Comparison of ENCODE assay signal across 1 cellular context in the genomic region with DNA sequence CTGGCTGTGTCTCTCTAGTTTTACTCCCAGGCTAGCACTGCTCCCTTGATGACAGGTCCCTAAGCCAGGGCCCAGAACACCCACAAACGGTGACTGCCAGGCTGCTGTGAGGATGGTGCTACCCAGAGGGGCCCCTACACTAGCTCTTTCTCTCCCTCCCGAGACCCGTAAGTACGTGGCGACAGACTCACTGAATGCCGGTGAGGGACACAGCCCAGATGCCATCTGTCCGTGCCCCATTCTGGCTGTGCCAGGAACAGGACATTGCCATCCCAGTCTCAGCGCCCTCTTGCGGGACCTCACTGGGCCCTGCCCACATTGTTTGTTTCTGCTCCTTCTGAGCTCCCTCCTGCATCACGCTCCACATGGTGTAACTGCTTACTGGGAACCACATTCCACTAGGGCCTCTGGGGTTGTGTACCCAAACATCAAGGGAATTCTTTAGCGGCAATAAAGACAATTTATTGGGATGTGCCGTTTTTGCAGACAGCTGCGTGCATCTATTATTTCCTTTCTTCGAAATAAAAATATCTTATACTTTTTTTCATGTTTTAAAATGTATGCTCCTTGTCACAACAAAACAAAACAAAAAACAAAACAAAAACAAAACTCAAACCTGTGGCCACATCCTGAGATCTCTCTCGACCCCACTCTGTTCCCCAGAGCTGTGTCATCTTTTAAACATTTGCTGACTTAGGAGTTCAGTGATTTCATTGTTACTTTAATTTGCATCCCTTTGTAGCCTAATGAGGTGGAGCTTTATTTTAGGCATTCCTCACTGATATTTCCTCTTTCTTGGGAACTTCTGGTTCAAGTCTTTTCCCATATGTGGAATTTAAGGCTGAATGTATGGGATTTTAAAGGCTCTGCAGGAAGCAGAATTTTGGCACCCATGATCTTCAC.
A peak's percentile ranks its signal among the peaks of the same experiment; 100 is the strongest.
TF ChIP-seq lines count a peak whose summit lies in the region.

No MANE protein-coding gene starts in this region.

TF ChIP-seq in GM12878, 131 proteins besides CTCF, POLR2A, EP300 and RAD21:
- TF ChIP-seq ZBTB11 (CRISPR knock-in tag; IDR thresholded peaks at IDR 0.05) (no peak), SRF (IDR thresholded peaks at IDR 0.05; ENCODE audit: low read depth in 2 of 2, low read length in 2 of 2) (0 out of 4 replicates have a peak, but pooled peaks of 1 of the 2 experiments have one; percentile 4), IKZF1 (conservative IDR thresholded peaks at IDR 0.05) (peak; percentile 25; the same call in 1 of the 2 replicates)
TF ChIP-seq in GM12878: peak in this region for 2.
